Comparison of ENCODE assay signal across 16 cellular contexts in the genomic region with DNA sequence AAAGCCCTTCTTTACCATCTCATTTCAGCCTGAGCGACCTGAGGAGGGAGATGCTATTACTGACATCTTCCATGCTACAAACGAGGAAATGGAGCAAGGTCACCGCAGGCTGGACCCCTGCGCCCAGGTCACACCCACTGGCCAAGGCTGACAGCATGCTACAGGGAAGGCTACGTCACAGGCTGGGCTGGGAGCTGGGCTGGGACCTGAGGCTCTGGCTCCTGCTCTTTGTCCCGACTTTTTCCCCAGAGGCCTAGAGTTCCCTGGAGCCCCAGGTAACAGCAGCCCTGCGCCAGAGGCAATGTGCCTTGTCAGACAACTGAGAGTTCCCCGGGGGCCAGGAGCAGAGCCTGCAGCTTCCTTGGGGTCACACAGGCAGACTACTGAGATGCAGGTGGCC.
"Had no signal": no experiment of that assay in that cellular context is flagged by ENCODE, and none has a peak within 500 bp of the region (broad histone marks: within the 10 kb centered on the region; RNA-seq: fewer than 3 reads in every experiment).

No MANE protein-coding gene starts in this region.

- H3K27me3 ChIP-seq: cardiac muscle cell, stomach had no signal

- H3K4me1 ChIP-seq: foreskin keratinocyte had no signal

- H3K9me3 Mint-ChIP-seq: activated naive CD8-positive, alpha-beta T cell treated with anti-CD3 and anti-CD28 coated beads, Interleukin-2, amount 50 U/mL, for 24 hours; naive thymus-derived CD8-positive, alpha-beta T cell had no signal

- H3K36me3 ChIP-seq: cardiac muscle cell, lower lobe of right lung, stomach, thoracic aorta had no signal

- H3K4me3 ChIP-seq: cardiac muscle cell, lower lobe of right lung, stomach, thoracic aorta had no signal

- H3K9me3 ChIP-seq: lower lobe of right lung, stomach, thoracic aorta had no signal

- H3K4me3 Mint-ChIP-seq: activated naive CD8-positive, alpha-beta T cell treated with anti-CD3 and anti-CD28 coated beads, Interleukin-2, amount 50 U/mL, for 24 hours; naive thymus-derived CD8-positive, alpha-beta T cell had no signal

- FAIRE-seq: colon, endothelial cell of umbilical vein, urothelium cell line had no signal

- H3K27me3 Mint-ChIP-seq: activated naive CD8-positive, alpha-beta T cell treated with anti-CD3 and anti-CD28 coated beads, Interleukin-2, amount 50 U/mL, for 24 hours; naive thymus-derived CD8-positive, alpha-beta T cell had no signal

- DNase-seq: activated gamma-delta T cell; activated naive CD8-positive, alpha-beta T cell treated with anti-CD3 and anti-CD28 coated beads, Interleukin-2, amount 50 U/mL, for 24 hours; activated T-cell treated with anti-CD3 and anti-CD28 coated beads, Interleukin-2, amount 50 U/mL, for 1 hour; foreskin keratinocyte; lower lobe of right lung; occipital lobe; stimulated activated CD4-positive, alpha-beta T cell treated with anti-CD3 and anti-CD28 coated beads, Interleukin-2, amount 100 ng/mL, for 48 hours; stimulated activated CD8-positive, alpha-beta memory T cell treated with anti-CD3 and anti-CD28 coated beads, Interleukin-4, amount 100 ng/mL, for 48 hours; stomach had no signal

- ATAC-seq: activated naive CD8-positive, alpha-beta T cell treated with anti-CD3 and anti-CD28 coated beads, Interleukin-2, amount 50 U/mL, for 24 hours; foreskin keratinocyte; lower lobe of right lung; naive thymus-derived CD8-positive, alpha-beta T cell; SK-N-SH treated with all-trans-retinoic acid at 6 μM for 48 hours had no signal

- H3K27ac Mint-ChIP-seq: activated naive CD8-positive, alpha-beta T cell treated with anti-CD3 and anti-CD28 coated beads, Interleukin-2, amount 50 U/mL, for 24 hours had no signal

- H3K27ac ChIP-seq: cardiac muscle cell, foreskin keratinocyte, lower lobe of right lung, thoracic aorta had no signal
